Comparison of ENCODE assay signal across 28 cellular contexts in the genomic region with DNA sequence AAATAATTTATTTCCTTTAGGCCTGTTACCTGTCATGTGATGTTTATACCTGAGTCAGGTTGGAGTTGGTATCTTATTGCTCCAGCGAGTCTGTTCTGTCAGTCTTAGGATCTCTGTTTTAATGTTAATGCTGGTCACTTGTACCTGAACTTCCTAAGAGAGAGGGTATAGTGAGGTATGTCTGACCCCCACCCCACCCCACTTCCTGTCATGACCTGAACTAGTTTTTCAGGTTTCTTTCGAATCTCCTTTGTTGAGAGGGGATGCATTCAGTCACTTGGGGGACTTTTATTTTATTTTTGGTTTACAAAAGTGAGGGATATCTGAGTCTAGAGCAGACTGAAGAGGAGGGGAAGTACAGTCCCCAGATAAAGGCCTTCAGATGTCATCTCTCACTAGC.
"Had no signal": no experiment of that assay in that cellular context is flagged by ENCODE, and none has a peak within 500 bp of the region (broad histone marks: within the 10 kb centered on the region; RNA-seq: fewer than 3 reads in every experiment).

No MANE protein-coding gene starts in this region.

- H3K9me3 Mint-ChIP-seq: activated CD4-positive, alpha-beta T cell treated with anti-CD3 and anti-CD28 coated beads, Interleukin-2, amount 10 ng/mL, durations not matched to agents 24 days and 14 days had no signal

- DNase-seq: activated B cell treated with CpG ODN at 0.5 μM for 24 hours; activated CD4-positive, alpha-beta T cell treated with anti-CD3 and anti-CD28 coated beads for 1 hour; activated CD4-positive, alpha-beta T cell treated with anti-CD3 and anti-CD28 coated beads, Interleukin-2, amount 10 ng/mL, durations not matched to agents 24 days and 14 days; activated CD4-positive, alpha-beta T cell treated with anti-CD3 and anti-CD28 coated beads, Interleukin-2, amount 50 U/mL, for 48 hours; activated CD8-positive, alpha-beta memory T cell treated with anti-CD3 and anti-CD28 coated beads, Interleukin-2, amount 10 ng/mL, durations not matched to agents 7 days and 5 days; activated effector memory CD4-positive, alpha-beta T cell treated with anti-CD3 and anti-CD28 coated beads, Interleukin-2, amount 50 U/mL, for 16 hours; activated naive CD4-positive, alpha-beta T cell treated with Interleukin-2 at 50 U/mL for 16 hours; activated naive CD8-positive, alpha-beta T cell treated with anti-CD3 and anti-CD28 coated beads, Interleukin-2, amount 50 U/mL, for 24 hours; activated T-cell treated with anti-CD3 and anti-CD28 coated beads, Interleukin-2, amount 50 U/mL, for 24 hours; amniotic stem cell; body of pancreas; central memory CD4-positive, alpha-beta T cell; Kasumi-1; NCI-H1105 treated with DMSO at 0.1 percent for 48 hours; NCI-H1436 treated with DMSO at 0.1 percent for 48 hours; NCI-H187; NCI-H2081; NCI-H446; NCI-H524 treated with DMSO at 0.1 percent for 48 hours; PC-3; SHP77 had no signal

- H3K27ac ChIP-seq: ascending aorta, body of pancreas, SJSA1 had no signal

- H3K27ac Mint-ChIP-seq: activated B cell treated with CpG ODN at 0.5 μM for 24 hours; activated CD4-positive, alpha-beta T cell treated with anti-CD3 and anti-CD28 coated beads, Interleukin-2, amount 10 ng/mL, durations not matched to agents 24 days and 14 days; activated CD8-positive, alpha-beta memory T cell treated with anti-CD3 and anti-CD28 coated beads, Interleukin-2, amount 10 ng/mL, durations not matched to agents 7 days and 5 days; activated naive CD4-positive, alpha-beta T cell treated with anti-CD3 and anti-CD28 coated beads, Interleukin-2, amount 50 U/mL, for 72 hours; activated naive CD8-positive, alpha-beta T cell treated with anti-CD3 and anti-CD28 coated beads, Interleukin-2, amount 50 U/mL, for 24 hours; activated T-cell treated with anti-CD3 and anti-CD28 coated beads, Interleukin-2, amount 50 U/mL, for 24 hours; T-helper 1 cell treated with Interleukin-12 subunit alpha and Interleukin-12 subunit beta and Interleukin-4 antibody, amounts not matched to agents 30 μg/mL and 1 μg/mL, for 36 hours had no signal

- H3K9me3 ChIP-seq: ascending aorta, body of pancreas had no signal

- H3K27me3 ChIP-seq: ascending aorta, body of pancreas, SJSA1 had no signal

- H3K36me3 ChIP-seq: ascending aorta, SJSA1 had no signal

- FAIRE-seq: bronchial epithelial cell, RCC 7860 had no signal

- ATAC-seq: activated CD8-positive, alpha-beta memory T cell treated with anti-CD3 and anti-CD28 coated beads, Interleukin-2, amount 10 ng/mL, durations not matched to agents 7 days and 5 days; activated naive CD4-positive, alpha-beta T cell treated with anti-CD3 and anti-CD28 coated beads, Interleukin-2, amount 50 U/mL, for 72 hours; activated naive CD8-positive, alpha-beta T cell treated with anti-CD3 and anti-CD28 coated beads, Interleukin-2, amount 50 U/mL, for 24 hours; body of pancreas; PC-3; SK-N-SH treated with all-trans-retinoic acid at 6 μM for 48 hours had no signal

- H3K4me3 Mint-ChIP-seq: activated B cell treated with CpG ODN at 0.5 μM for 24 hours; activated CD4-positive, alpha-beta T cell treated with anti-CD3 and anti-CD28 coated beads, Interleukin-2, amount 10 ng/mL, durations not matched to agents 24 days and 14 days; activated CD8-positive, alpha-beta memory T cell treated with anti-CD3 and anti-CD28 coated beads, Interleukin-2, amount 10 ng/mL, durations not matched to agents 7 days and 5 days; activated naive CD8-positive, alpha-beta T cell treated with anti-CD3 and anti-CD28 coated beads, Interleukin-2, amount 50 U/mL, for 24 hours; activated T-cell treated with anti-CD3 and anti-CD28 coated beads, Interleukin-2, amount 50 U/mL, for 24 hours; T-helper 1 cell treated with Interleukin-12 subunit alpha and Interleukin-12 subunit beta and Interleukin-4 antibody, amounts not matched to agents 30 μg/mL and 1 μg/mL, for 36 hours had no signal

- H3K4me1 ChIP-seq: ascending aorta, SJSA1 had no signal

- H3K4me1 Mint-ChIP-seq: activated B cell treated with CpG ODN at 0.5 μM for 24 hours; activated CD4-positive, alpha-beta T cell treated with anti-CD3 and anti-CD28 coated beads, Interleukin-2, amount 10 ng/mL, durations not matched to agents 24 days and 14 days; activated CD8-positive, alpha-beta memory T cell treated with anti-CD3 and anti-CD28 coated beads, Interleukin-2, amount 10 ng/mL, durations not matched to agents 7 days and 5 days; activated naive CD8-positive, alpha-beta T cell treated with anti-CD3 and anti-CD28 coated beads, Interleukin-2, amount 50 U/mL, for 24 hours had no signal

- H3K36me3 Mint-ChIP-seq: activated CD8-positive, alpha-beta memory T cell treated with anti-CD3 and anti-CD28 coated beads, Interleukin-2, amount 10 ng/mL, durations not matched to agents 7 days and 5 days had no signal

- H3K4me3 ChIP-seq: ascending aorta, body of pancreas, SJSA1 had no signal

- H3K27me3 Mint-ChIP-seq: activated B cell treated with CpG ODN at 0.5 μM for 24 hours; activated CD4-positive, alpha-beta T cell treated with anti-CD3 and anti-CD28 coated beads, Interleukin-2, amount 10 ng/mL, durations not matched to agents 24 days and 14 days; activated CD8-positive, alpha-beta memory T cell treated with anti-CD3 and anti-CD28 coated beads, Interleukin-2, amount 10 ng/mL, durations not matched to agents 7 days and 5 days had no signal
